In the genomic region with DNA sequence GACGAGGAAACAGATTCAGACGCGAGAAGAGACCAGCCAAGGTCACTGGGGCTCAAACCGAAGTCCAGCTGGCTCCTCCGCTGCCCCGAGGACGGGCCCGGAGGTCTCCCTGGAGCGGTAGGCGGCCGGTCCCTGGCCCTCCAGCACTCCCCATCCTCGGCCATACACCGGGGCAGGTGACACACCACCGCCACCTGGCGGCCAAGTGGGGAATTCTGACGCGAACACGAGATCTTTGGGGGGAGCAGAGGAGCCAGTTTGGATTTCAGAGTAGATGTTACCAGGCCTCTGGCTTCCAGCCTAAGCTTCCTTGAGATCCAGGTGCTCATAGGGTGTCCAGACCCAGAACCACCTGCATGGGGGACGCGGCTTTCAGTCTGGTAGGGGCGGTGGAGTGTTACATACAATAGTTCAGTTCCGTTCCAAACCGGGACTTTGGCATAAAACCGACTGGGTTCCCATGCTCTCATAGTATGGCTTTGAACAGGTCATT, we compare ENCODE assay signal across 8 cellular contexts. TPM values are rescaled to one million over a fixed set of nuclear protein-coding genes. Genes with fewer than 3 reads are reported as not detected.
DNase-seq lines count a peak whose midpoint lies in the region; FAIRE-seq and TF ChIP-seq lines count a peak whose summit lies in the region.

No MANE protein-coding gene starts in this region.

- no peak for TF ChIP-seq POLR2A in H54 (IDR thresholded peaks at IDR 0.05; ENCODE audit: low read depth, low read length)
- TF ChIP-seq POLR2A in endothelial cell of umbilical vein (IDR thresholded peaks at IDR 0.05; ENCODE audit: low read depth, low read length): no peak

- CTCF ChIA-PET in endothelial cell of umbilical vein (lab: Charles Lee): interaction anchor here (2.6 to 3.4 kb wide), 2 partner anchors 37 to 397 kb away, joined by 16 to 18 read pairs; no protein-coding TSS in a partner anchor

- no peaks in the 10 kb centered on the region for H3K9me3 ChIP-seq in endothelial cell of umbilical vein (replicated peaks; ENCODE audit: control insufficient read depth, insufficient read depth, low read length)

- peak; percentile 26 to 62 for DNase-seq in AML-193 (lab: John Stamatoyannopoulos, UW)
- peak; percentile 87 for DNase-seq in H54 (ENCODE audit: insufficient read length, low spot score)
- DNase-seq in NCI-H82 treated with DMSO at 0.1 percent for 48 hours (lab: John Stamatoyannopoulos, UW; ENCODE audit: unreplicated experiment): peak; percentile 54
- peak; percentile 33 to 50 for DNase-seq in activated CD8-positive, alpha-beta memory T cell treated with anti-CD3 and anti-CD28 coated beads for 4 hours (ENCODE audit: low read depth in 2 of 2)
- DNase-seq in endothelial cell of umbilical vein (ENCODE audit: low read depth, low spot score): peak; percentile 54
- DNase-seq in myocyte (ENCODE audit: low read depth): peak; percentile 56
- DNase-seq in stimulated activated CD8-positive, alpha-beta memory T cell treated with anti-CD3 and anti-CD28 coated beads, Interleukin-7, amount 100 ng/mL, for 1 hour (ENCODE audit: low read depth in 2 of 2): peak; percentile 47 to 59
- no peak for DNase-seq in amniotic stem cell (lab: John Stamatoyannopoulos, UW)

- no peaks in the 10 kb centered on the region for H3K79me2 ChIP-seq in endothelial cell of umbilical vein (ENCODE audit: control insufficient read depth, insufficient read depth, low read length)

- POLR2A ChIA-PET in endothelial cell of umbilical vein (lab: Charles Lee): no interaction called here

- H3K4me2 ChIP-seq in endothelial cell of umbilical vein (ENCODE audit: insufficient read depth, low read length): no peak overlapping the region

- no peak overlapping the region for H3K27ac ChIP-seq in endothelial cell of umbilical vein (ENCODE audit: insufficient read depth, low read depth, low read length)

- H4K20me1 ChIP-seq in endothelial cell of umbilical vein (replicated peaks; ENCODE audit: control insufficient read depth, extremely low read depth, insufficient read depth, low read length): no peaks in the 10 kb centered on the region

- H3K36me3 ChIP-seq in endothelial cell of umbilical vein (ENCODE audit: control insufficient read depth in 2 of 2, extremely low read depth in 1 of 2, insufficient read depth in 2 of 2, low read length in 2 of 2): no peaks in the 10 kb centered on the region

- peak overlapping the region; percentile 62 for H2AFZ ChIP-seq in endothelial cell of umbilical vein (ENCODE audit: low read depth, low read length)

- H3K9me1 ChIP-seq in endothelial cell of umbilical vein (replicated peaks; ENCODE audit: control insufficient read depth, extremely low read depth, insufficient read depth, low read length): no peaks in the 10 kb centered on the region

- TF ChIP-seq CTCF in endothelial cell of umbilical vein (IDR thresholded peaks at IDR 0.05; ENCODE audit: extremely low read depth in 1 of 2, insufficient read depth in 1 of 2, low read depth in 1 of 2, low read length in 2 of 2): peak; percentile 93 to 97

- no peak for FAIRE-seq in H54 (lab: Jason Lieb, UNC)
- FAIRE-seq in endothelial cell of umbilical vein (lab: Jason Lieb, UNC): peak; percentile 67

- no peaks in the 10 kb centered on the region for H3K4me1 ChIP-seq in endothelial cell of umbilical vein (ENCODE audit: control insufficient read depth, extremely low read depth, insufficient read depth, low read length)

- intact Hi-C loops in endothelial cell of umbilical vein (cut with micrococcal nuclease): loop anchor here (1.0 to 2.0 kb wide), 3 partner anchors 66 to 509 kb away; no protein-coding TSS in a partner anchor

- H3K4me3 ChIP-seq in endothelial cell of umbilical vein (replicated peaks in 1 of 3; ENCODE audit: insufficient read depth in 1 of 3, low read depth in 1 of 3, low read length in 3 of 3): no peak overlapping the region

- no TSS peak for BruUV-seq in endothelial cell of umbilical vein (replicated peaks; lab: Mats Ljungman, UMichigan)

- dilution Hi-C loops in endothelial cell of umbilical vein (cut with MboI; ENCODE audit: extremely low pct_ligation_motif_present, low sequenced_read_pairs): no loop called here

- H3K9ac ChIP-seq in endothelial cell of umbilical vein (replicated peaks; ENCODE audit: extremely low read depth, insufficient read depth, low read length): no peak overlapping the region

- H3K27me3 ChIP-seq in endothelial cell of umbilical vein (ENCODE audit: control insufficient read depth in 2 of 2, insufficient read depth in 2 of 2, low read length in 2 of 2): peaks cover 0 to 4% of the 10 kb centered on the region in 2 experiments

TF ChIP-seq in endothelial cell of umbilical vein, 7 proteins besides CTCF, POLR2A, EP300 and RAD21:
- TF ChIP-seq POLR2AphosphoS5 (IDR thresholded peaks at IDR 0.05; ENCODE audit: insufficient read depth, low read depth, low read length): no peak
- TF ChIP-seq GATA2 (IDR thresholded peaks at IDR 0.05; ENCODE audit: insufficient read depth, insufficient read length, low read depth, low read length): no peak

RNA-seq across cellular contexts. Expression of a gene that starts 16.1 kb away (rescaled TPM):
- not detected in 2 replicates for total RNA-seq in endothelial cell of umbilical vein
- not detected in 2 replicates for polyA plus RNA-seq in endothelial cell of umbilical vein
- not detected in 2 replicates for polyA plus RNA-seq in endothelial cell of umbilical vein (2011; cell fraction: cytosol; rRNA removed)
- polyA plus RNA-seq in endothelial cell of umbilical vein (2011; cell fraction: nucleus; rRNA removed): not detected in 2 replicates
- polyA plus RNA-seq in endothelial cell of umbilical vein (2012): not detected in 2 replicates
- not detected in 2 replicates for polyA minus RNA-seq in endothelial cell of umbilical vein
- not detected for polyA minus RNA-seq in endothelial cell of umbilical vein (2011; cell fraction: cytosol; rRNA and poly(A)+ RNA removed)
- polyA minus RNA-seq in endothelial cell of umbilical vein (2011; cell fraction: nucleus; rRNA and poly(A)+ RNA removed): not detected in 2 replicates
- not detected in 2 replicates for total RNA-seq in myocyte
- polyA plus RNA-seq in myocyte (2012): not detected
